Comparison of ENCODE assay signal across 15 cellular contexts in genomic region chr14:102727336-102728095, GRCh38.
"Had no signal": no experiment of that assay in that cellular context is flagged by ENCODE, and none has a peak within 500 bp of the region (broad histone marks: within the 10 kb centered on the region; RNA-seq: fewer than 3 reads in every experiment).

No MANE protein-coding gene starts in this region.

- H3K9me3 ChIP-seq: body of pancreas, ovary had no signal

- H3K36me3 ChIP-seq: ovary had no signal

- FAIRE-seq: kidney had no signal

- H2AFZ ChIP-seq: hepatocyte had no signal

- H3K4me3 ChIP-seq: body of pancreas, hepatocyte, ovary had no signal

- H3K4me1 ChIP-seq: body of pancreas had no signal

- H3K27ac ChIP-seq: body of pancreas, hepatocyte, ovary had no signal

- DNase-seq: activated B cell treated with CpG ODN at 0.5 μM for 24 hours; activated CD4-positive, alpha-beta T cell treated with anti-CD3 and anti-CD28 coated beads for 48 hours; activated CD8-positive, alpha-beta memory T cell treated with anti-CD3 and anti-CD28 coated beads, Interleukin-2, amount 50 U/mL, for 4 hours; activated CD8-positive, alpha-beta T cell treated with anti-CD3 and anti-CD28 coated beads for 36 hours; activated gamma-delta T cell; activated T-cell treated with anti-CD3 and anti-CD28 coated beads, Interleukin-2, amount 50 U/mL, for 72 hours; body of pancreas; effector memory CD8-positive, alpha-beta T cell; kidney; ovary; SIG-M5; stimulated activated CD4-positive, alpha-beta T cell treated with anti-CD3 and anti-CD28 coated beads, Interleukin-2, amount 100 ng/mL, for 48 hours; stimulated activated naive CD8-positive, alpha-beta T cell treated with anti-CD3 and anti-CD28 coated beads, Interleukin-15, Interleukin-2, amounts not matched to agents 100 U/mL and 50 U/mL, for 24 hours; T-helper 17 cell had no signal

- H3K4me2 ChIP-seq: hepatocyte had no signal

- H3K27me3 ChIP-seq: body of pancreas, hepatocyte, ovary had no signal
